In the genomic region with DNA sequence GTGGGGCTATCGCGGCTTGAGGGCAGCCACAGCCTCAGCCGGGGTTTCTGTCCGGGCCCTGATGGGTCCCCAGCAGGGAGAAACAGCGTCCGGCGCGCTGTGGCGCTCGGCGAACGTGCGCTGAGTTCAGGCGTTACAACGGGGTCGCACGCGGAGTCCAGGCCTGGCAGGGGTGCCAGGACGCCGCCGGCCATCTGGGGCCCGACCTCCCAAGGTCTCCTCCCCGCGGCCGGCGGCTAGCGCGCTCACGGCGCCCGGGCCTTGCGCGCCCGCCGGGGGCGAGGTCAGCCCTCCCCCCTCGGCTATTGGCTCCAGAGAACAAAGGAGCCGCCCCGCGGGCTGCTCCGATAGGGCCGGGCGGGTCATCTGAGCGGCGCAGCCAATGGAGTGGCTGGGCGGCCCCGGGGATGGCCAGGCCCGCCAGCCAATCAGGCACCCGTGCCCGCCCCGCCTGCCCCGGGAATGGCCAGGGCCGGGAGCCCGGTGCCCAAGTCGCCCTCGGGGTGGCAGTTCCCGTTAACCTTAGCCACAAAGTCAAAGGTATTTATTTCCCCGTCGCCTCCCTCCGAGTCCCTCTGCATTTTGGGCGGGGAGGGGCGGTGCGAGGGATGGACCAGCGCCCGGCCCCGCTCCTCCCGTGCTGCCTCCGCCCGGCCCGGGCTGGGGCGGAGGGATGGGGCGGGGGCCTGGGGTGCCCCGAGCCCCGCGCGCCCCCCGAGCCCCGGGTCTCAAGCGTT, we compare ENCODE assay signal across 8 cellular contexts. TPM values are rescaled to one million over a fixed set of nuclear protein-coding genes. Genes with fewer than 3 reads are reported as not detected.
DNase-seq lines count a peak whose midpoint lies in the region; ATAC-seq and TF ChIP-seq lines count a peak whose summit lies in the region.

A gene (plus strand): TSS at position 478 of the 737 bp plus-strand sequence. CDS start 9,141 bp downstream, outside the sequence.

- H3K4me1 ChIP-seq in KMS-11 (ENCODE audit: low read depth, poor library complexity, severe bottlenecking) (peaks cover 73% of the 10 kb centered on the region), esophagus muscularis mucosa (peaks cover 23 to 54% (median 50%) of the 10 kb centered on the region in 4 donors), muscle layer of duodenum (ENCODE audit: control insufficient read depth in 1 of 2, insufficient read depth in 2 of 2, low read length in 2 of 2) (peaks cover 7 to 35% of the 10 kb centered on the region in 2 donors)

- TF ChIP-seq CTCF in KMS-11 (conservative IDR thresholded peaks at IDR 0.05; ENCODE audit: low read depth, low read length) (no peak), esophagus muscularis mucosa (IDR thresholded peaks at IDR 0.05) (no peak)

- TF ChIP-seq POLR2A in esophagus muscularis mucosa (IDR thresholded peaks at IDR 0.05; ENCODE audit: low read depth): peak; percentile 79

- DNase-seq in DMS79 (lab: John Stamatoyannopoulos, UW) (peak; percentile 85), esophagus muscularis mucosa (ENCODE audit: extremely low spot score) (peak; percentile 97)
- peak; percentile 94 to 95 for DNase-seq in activated T-cell treated with anti-CD3 and anti-CD28 coated beads, Interleukin-2, amount 50 U/mL, for 48 hours
- DNase-seq in stimulated activated CD8-positive, alpha-beta memory T cell treated with anti-CD3 and anti-CD28 coated beads, Interleukin-7, amount 100 ng/mL, for 1 hour (ENCODE audit: low read depth in 2 of 2): peak; percentile 81 to 83

- H3K9me3 ChIP-seq in esophagus muscularis mucosa (no peaks in the 10 kb centered on the region), muscle layer of duodenum (ENCODE audit: control insufficient read depth in 1 of 2, low read length in 2 of 2) (no peaks in the 10 kb centered on the region)

- intact Hi-C loops in esophagus muscularis mucosa (cut with DNase I): no loop called here

- TF ChIP-seq EP300 in esophagus muscularis mucosa (IDR thresholded peaks at IDR 0.05): no peak

- H3K4me3 ChIP-seq in KMS-11 (IDR thresholded peaks at IDR 0.05; ENCODE audit: insufficient read depth, low read depth, low read length) (peak within 1 kb of the TSS; percentile 29), esophagus muscularis mucosa (peak within 1 kb of the TSS; percentile 86 to 96 (median 94)), muscle layer of duodenum (ENCODE audit: low read depth in 1 of 2, low read length in 2 of 2) (peak within 1 kb of the TSS; percentile 89 to 98)

- 0% methylated on average over 26 of the region's 79 CpGs for WGBS in esophagus muscularis mucosa

- H3K79me2 ChIP-seq in KMS-11 (ENCODE audit: insufficient read depth, low read depth): peaks cover 31% of the 10 kb centered on the region

- ATAC-seq in GM21737 (IDR thresholded peaks at IDR 0.05; ENCODE audit: unreplicated experiment): peak; percentile 78

- H3K27me3 ChIP-seq in KMS-11 (ENCODE audit: insufficient read depth, low read depth): no peaks in the 10 kb centered on the region
- no peaks in the 10 kb centered on the region for H3K27me3 ChIP-seq in esophagus muscularis mucosa
- no peaks in the 10 kb centered on the region for H3K27me3 ChIP-seq in muscle layer of duodenum (ENCODE audit: low read depth, low read length)

- peak within 1 kb of the TSS; percentile 72 for H3K4me2 ChIP-seq in KMS-11

- H3K36me3 ChIP-seq in KMS-11 (ENCODE audit: insufficient read depth) (no peaks in the 10 kb centered on the region), esophagus muscularis mucosa (peaks cover 0 to 10% (median 4%) of the 10 kb centered on the region in 4 donors), muscle layer of duodenum (ENCODE audit: control insufficient read depth in 1 of 2, insufficient read depth in 2 of 2, low read length in 2 of 2) (peaks cover 4 to 6% of the 10 kb centered on the region in 2 donors)

- H2AFZ ChIP-seq in KMS-11 (ENCODE audit: low read depth): peak within 1 kb of the TSS; percentile 69

- H3K9ac ChIP-seq in KMS-11: peak within 1 kb of the TSS; percentile 87

- no peaks in the 10 kb centered on the region for H4K20me1 ChIP-seq in KMS-11 (ENCODE audit: insufficient read depth)

- H3K27ac ChIP-seq in KMS-11 (peak within 1 kb of the TSS; percentile 89), esophagus muscularis mucosa (replicated peaks in 1 of 4) (peak within 1 kb of the TSS; percentile 91 to 96 (median 93)), muscle layer of duodenum (ENCODE audit: low read length) (peak within 1 kb of the TSS; percentile 90)

TF ChIP-seq in PFSK-1, 5 proteins besides CTCF, POLR2A, EP300 and RAD21:
- TF ChIP-seq, protein P1, sequence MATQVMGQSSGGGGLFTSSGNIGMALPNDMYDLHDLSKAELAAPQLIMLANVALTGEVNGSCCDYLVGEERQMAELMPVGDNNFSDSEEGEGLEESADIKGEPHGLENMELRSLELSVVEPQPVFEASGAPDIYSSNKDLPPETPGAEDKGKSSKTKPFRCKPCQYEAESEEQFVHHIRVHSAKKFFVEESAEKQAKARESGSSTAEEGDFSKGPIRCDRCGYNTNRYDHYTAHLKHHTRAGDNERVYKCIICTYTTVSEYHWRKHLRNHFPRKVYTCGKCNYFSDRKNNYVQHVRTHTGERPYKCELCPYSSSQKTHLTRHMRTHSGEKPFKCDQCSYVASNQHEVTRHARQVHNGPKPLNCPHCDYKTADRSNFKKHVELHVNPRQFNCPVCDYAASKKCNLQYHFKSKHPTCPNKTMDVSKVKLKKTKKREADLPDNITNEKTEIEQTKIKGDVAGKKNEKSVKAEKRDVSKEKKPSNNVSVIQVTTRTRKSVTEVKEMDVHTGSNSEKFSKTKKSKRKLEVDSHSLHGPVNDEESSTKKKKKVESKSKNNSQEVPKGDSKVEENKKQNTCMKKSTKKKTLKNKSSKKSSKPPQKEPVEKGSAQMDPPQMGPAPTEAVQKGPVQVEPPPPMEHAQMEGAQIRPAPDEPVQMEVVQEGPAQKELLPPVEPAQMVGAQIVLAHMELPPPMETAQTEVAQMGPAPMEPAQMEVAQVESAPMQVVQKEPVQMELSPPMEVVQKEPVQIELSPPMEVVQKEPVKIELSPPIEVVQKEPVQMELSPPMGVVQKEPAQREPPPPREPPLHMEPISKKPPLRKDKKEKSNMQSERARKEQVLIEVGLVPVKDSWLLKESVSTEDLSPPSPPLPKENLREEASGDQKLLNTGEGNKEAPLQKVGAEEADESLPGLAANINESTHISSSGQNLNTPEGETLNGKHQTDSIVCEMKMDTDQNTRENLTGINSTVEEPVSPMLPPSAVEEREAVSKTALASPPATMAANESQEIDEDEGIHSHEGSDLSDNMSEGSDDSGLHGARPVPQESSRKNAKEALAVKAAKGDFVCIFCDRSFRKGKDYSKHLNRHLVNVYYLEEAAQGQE (IDR thresholded peaks at IDR 0.05; ENCODE audit: insufficient read depth in 1 of 2, low read depth in 2 of 2, low read length in 2 of 2): peak in 1 of 2 experiments; percentile 36; a peak in 1 of 4 replicates
- TF ChIP-seq SIN3A (IDR thresholded peaks at IDR 0.05; ENCODE audit: borderline replicate concordance, insufficient read depth, low read length) (no peak), POLR2AphosphoS5 (IDR thresholded peaks at IDR 0.05; ENCODE audit: low read depth, low read length) (peak; percentile 80), TAF1 (IDR thresholded peaks at IDR 0.05; ENCODE audit: borderline replicate concordance, insufficient read depth, low read length) (peak; percentile 63; the same call in 1 of the 2 replicates), FOXP2 (optimal IDR thresholded peaks at IDR 0.05; ENCODE audit: borderline replicate concordance, extremely low read depth, extremely low read length, insufficient read depth) (peak; percentile 17)

RNA-seq across cellular contexts. Expression of the gene that starts here (rescaled TPM):
- 13.5 TPM for polyA plus RNA-seq in PFSK-1 (2012; ENCODE audit: insufficient read length, low read depth)
- total RNA-seq in esophagus muscularis mucosa: 10 to 100 TPM in 3 of 4 donors, 1 to 10 TPM in 1; 6.6 to 19.8 (median 15.0) TPM

Comparison
In these comparisons a context has a peak if more than half of its experiments do, and no peak if none do; other contexts are left out.
1. Peak in every context shown above with its lines: DNase-seq, ATAC-seq, H3K4me3 ChIP-seq and H3K27ac ChIP-seq.
2. H3K4me3 ChIP-seq: peak in every context shown above with its lines; median percentile 94 in esophagus muscularis mucosa; 94 in muscle layer of duodenum; 29 in KMS-11.